8 cellular contexts compared by ENCODE assay signal in genomic region chr18:74819433-74820059, GRCh38.
DNase-seq lines count a peak whose midpoint lies in the region; ATAC-seq and TF ChIP-seq lines count a peak whose summit lies in the region.

No MANE protein-coding gene starts in this region.

- H3K27ac ChIP-seq in prostate gland = no peak overlapping the region

- peaks cover 10 to 11% of the 10 kb centered on the region in 2 donors for H3K36me3 Mint-ChIP-seq in activated naive CD4-positive, alpha-beta T cell treated with anti-CD3 and anti-CD28 coated beads, Interleukin-2, amount 50 U/mL, for 72 hours

- peaks cover 4 to 5% of the 10 kb centered on the region in 2 donors for H3K9me3 Mint-ChIP-seq in activated naive CD4-positive, alpha-beta T cell treated with anti-CD3 and anti-CD28 coated beads, Interleukin-2, amount 50 U/mL, for 72 hours

- no peaks in the 10 kb centered on the region for H3K9me3 ChIP-seq in prostate gland

- DNase-seq in DMS53 treated with DMSO at 0.1 percent for 48 hours (lab: John Stamatoyannopoulos, UW; ENCODE audit: unreplicated experiment) (peak; percentile 29), LHCN-M2 (ENCODE audit: low read depth) (peak; percentile 38), MV-4-11 (lab: John Stamatoyannopoulos, UW) (no peak), prostate gland (ENCODE audit: low spot score) (no peak)
- no peak for DNase-seq in activated naive CD4-positive, alpha-beta T cell treated with anti-CD3 and anti-CD28 coated beads, Interleukin-2, amount 50 U/mL, for 72 hours (ENCODE audit: low spot score in 2 of 2)
- DNase-seq in effector CD8-positive, alpha-beta T cell (lab: John Stamatoyannopoulos, UW) = no peak

- H3K27ac Mint-ChIP-seq in activated naive CD4-positive, alpha-beta T cell treated with anti-CD3 and anti-CD28 coated beads, Interleukin-2, amount 50 U/mL, for 72 hours = no peak overlapping the region

- TF ChIP-seq POLR2A in prostate gland (IDR thresholded peaks at IDR 0.05) = no peak

- no peak overlapping the region for H3K4me3 ChIP-seq in prostate gland

- no peak for TF ChIP-seq CTCF in prostate gland (IDR thresholded peaks at IDR 0.05)

- no peaks in the 10 kb centered on the region for H3K36me3 ChIP-seq in prostate gland

- no peaks in the 10 kb centered on the region for H3K27me3 ChIP-seq in prostate gland (replicated peaks; ENCODE audit: insufficient read depth)

- H3K4me1 ChIP-seq in prostate gland (replicated peaks) = no peaks in the 10 kb centered on the region

- 87% methylated on average over 7 of the region's 7 CpGs for WGBS in prostate gland

- peak; percentile 78 for ATAC-seq in GM21515 (IDR thresholded peaks at IDR 0.05; ENCODE audit: unreplicated experiment)
- ATAC-seq in esophagus mucosa = peak; percentile 52
- no peak for ATAC-seq in activated naive CD4-positive, alpha-beta T cell treated with anti-CD3 and anti-CD28 coated beads, Interleukin-2, amount 50 U/mL, for 72 hours

- intact Hi-C loops in prostate gland (cut with DNase I) = no loop called here

Comparison
In these comparisons a context has a peak if more than half of its experiments do, and no peak if none do; other contexts are left out.
1. DNase-seq: peak in DMS53 treated with DMSO at 0.1 percent for 48 hours (single experiment) and LHCN-M2 (single experiment); none in MV-4-11 (single experiment), activated naive CD4-positive, alpha-beta T cell treated with anti-CD3 and anti-CD28 coated beads, Interleukin-2, amount 50 U/mL, for 72 hours (0 of 2), prostate gland (single experiment) and effector CD8-positive, alpha-beta T cell (single experiment).
2. ATAC-seq: peak in GM21515 (single experiment) and esophagus mucosa (single experiment); none in activated naive CD4-positive, alpha-beta T cell treated with anti-CD3 and anti-CD28 coated beads, Interleukin-2, amount 50 U/mL, for 72 hours (0 of 2).